18 cellular contexts compared by ENCODE assay signal in genomic region chr9:91234523-91234922, GRCh38.
A peak's percentile ranks its signal among the peaks of the same experiment; 100 is the strongest.
DNase-seq lines count a peak whose midpoint lies in the region; ATAC-seq, FAIRE-seq and TF ChIP-seq lines count a peak whose summit lies in the region.
"Had no signal": no experiment of that assay in that cellular context is flagged by ENCODE, and none has a peak within 500 bp of the region (broad histone marks: within the 10 kb centered on the region; RNA-seq: fewer than 3 reads in every experiment).

No MANE protein-coding gene starts in this region.

- H3K4me3 Mint-ChIP-seq in activated naive CD4-positive, alpha-beta T cell treated with anti-CD3 and anti-CD28 coated beads for 36 hours: no peak overlapping the region
- H3K4me3 Mint-ChIP-seq: CD4-positive, alpha-beta memory T cell had no signal

- H3K36me3 ChIP-seq in K562 (ENCODE audit: control insufficient read depth, insufficient read depth, low read length) (no peaks in the 10 kb centered on the region), osteoblast (ENCODE audit: insufficient read depth, low read length) (no peaks in the 10 kb centered on the region)
- H3K36me3 ChIP-seq: HAP-1, Peyer's patch had no signal

- no peaks in the 10 kb centered on the region for H3K9me1 ChIP-seq in K562 (ENCODE audit: control insufficient read depth, insufficient read depth, low read length)

- H3K4me2 ChIP-seq in K562 (ENCODE audit: insufficient read depth, low read length) (no peak overlapping the region), osteoblast (ENCODE audit: insufficient read depth, low read length) (no peak overlapping the region)

- intact Hi-C loops in activated naive CD4-positive, alpha-beta T cell treated with anti-CD3 and anti-CD28 coated beads for 36 hours (cut with micrococcal nuclease): no loop called here
- intact Hi-C loops in K562 (cut with micrococcal nuclease): no loop called here
- intact Hi-C loops in Right ventricle myocardium inferior (cut with DNase I): no loop called here

- CTCF ChIA-PET in activated naive CD4-positive, alpha-beta T cell treated with anti-CD3 and anti-CD28 coated beads for 36 hours (lab: Charles Lee): no interaction called here
- CTCF ChIA-PET in K562 (lab: Yijun Ruan, JAX; ENCODE audit: low intra/inter-chr PET ratio): no interaction called here

- H3K4me1 Mint-ChIP-seq in activated naive CD4-positive, alpha-beta T cell treated with anti-CD3 and anti-CD28 coated beads for 36 hours (ENCODE audit: low read depth): no peaks in the 10 kb centered on the region
- H3K4me1 Mint-ChIP-seq: CD4-positive, alpha-beta memory T cell had no signal

- H3K27me3 ChIP-seq in K562 (ENCODE audit: control insufficient read depth in 2 of 2, insufficient read depth in 2 of 2, low read length in 2 of 2) (no peaks in the 10 kb centered on the region), osteoblast (ENCODE audit: insufficient read depth, low read length) (no peaks in the 10 kb centered on the region)
- H3K27me3 ChIP-seq: Peyer's patch had no signal

- no TSS peak for BruUV-seq in K562 (replicated peaks; lab: Mats Ljungman, UMichigan)

- H3K4me1 ChIP-seq in K562 (replicated peaks in 1 of 2; ENCODE audit: control insufficient read depth in 2 of 2, insufficient read depth in 2 of 2, low read length in 2 of 2) (no peaks in the 10 kb centered on the region), osteoblast (ENCODE audit: insufficient read depth, low read length) (no peaks in the 10 kb centered on the region)
- H3K4me1 ChIP-seq: HAP-1, Peyer's patch had no signal

- H2AFZ ChIP-seq in K562 (ENCODE audit: low read depth, low read length): no peak overlapping the region
- no peak overlapping the region for H2AFZ ChIP-seq in osteoblast (ENCODE audit: low read length)

- no peak for FAIRE-seq in K562 (lab: Jason Lieb, UNC)

- 19% methylated on average over 2 of the region's 2 CpGs for WGBS in K562 (ENCODE audit: insufficient coverage, low coverage, missing lambda C conversion rate)

- peak; percentile 37 for DNase-seq in activated naive CD4-positive, alpha-beta T cell treated with anti-CD3 and anti-CD28 coated beads for 36 hours
- no peak for DNase-seq in activated naive CD4-positive, alpha-beta T cell treated with anti-CD3 and anti-CD28 coated beads, Interleukin-2, amount 50 U/mL, for 72 hours (ENCODE audit: low spot score in 2 of 2)
- DNase-seq in K562 (ENCODE audit: extremely low read depth in 1 of 4, low spot score in 3 of 4): no peak
- peak; percentile 32 for DNase-seq in osteoblast (ENCODE audit: insufficient read length, low spot score, missing footprints)
- DNase-seq in NCI-H510A (lab: John Stamatoyannopoulos, UW): no peak
- DNase-seq in Right ventricle myocardium inferior (ENCODE audit: missing footprints): no peak
- DNase-seq: CD4-positive, alpha-beta memory T cell; DND-41; GF-D8; NCI-H1092 treated with DMSO at 0.1 percent for 48 hours; NCI-H1694; NCI-H2107; NCI-H748 treated with DMSO at 0.1 percent for 48 hours; Peyer's patch; SHP77 had no signal

- H3K9me3 Mint-ChIP-seq in activated naive CD4-positive, alpha-beta T cell treated with anti-CD3 and anti-CD28 coated beads for 36 hours: no peaks in the 10 kb centered on the region
- peaks cover 0 to 7% of the 10 kb centered on the region in 2 donors for H3K9me3 Mint-ChIP-seq in activated naive CD4-positive, alpha-beta T cell treated with anti-CD3 and anti-CD28 coated beads, Interleukin-2, amount 50 U/mL, for 72 hours
- H3K9me3 Mint-ChIP-seq: CD4-positive, alpha-beta memory T cell had no signal

- H3K9ac ChIP-seq in K562 (ENCODE audit: insufficient read depth in 1 of 2, low read depth in 2 of 2, low read length in 2 of 2): no peak overlapping the region

- no peaks in the 10 kb centered on the region for H4K20me1 ChIP-seq in K562 (replicated peaks; ENCODE audit: control insufficient read depth, insufficient read depth, low read length)
- no peaks in the 10 kb centered on the region for H4K20me1 ChIP-seq in osteoblast (ENCODE audit: insufficient read depth, low read length)

- no peaks in the 10 kb centered on the region for H3K27me3 Mint-ChIP-seq in activated naive CD4-positive, alpha-beta T cell treated with anti-CD3 and anti-CD28 coated beads for 36 hours (ENCODE audit: low read depth)
- H3K27me3 Mint-ChIP-seq: CD4-positive, alpha-beta memory T cell had no signal

- H3K9me3 ChIP-seq in K562 (replicated peaks; ENCODE audit: control insufficient read depth, insufficient read depth, low read depth, low read length) (no peaks in the 10 kb centered on the region), osteoblast (ENCODE audit: low read depth, low read length) (no peaks in the 10 kb centered on the region)
- H3K9me3 ChIP-seq: HAP-1, Peyer's patch had no signal

- H3K4me3 ChIP-seq in K562 (no peak overlapping the region), osteoblast (ENCODE audit: insufficient read depth, low read length) (no peak overlapping the region)
- H3K4me3 ChIP-seq: HAP-1, Peyer's patch had no signal

- TF ChIP-seq EP300 in Ishikawa (IDR thresholded peaks at IDR 0.05; ENCODE audit: borderline replicate concordance) (no peak), K562 (IDR thresholded peaks at IDR 0.05; ENCODE audit: low read length) (no peak)

- TF ChIP-seq RAD21 in Ishikawa (IDR thresholded peaks at IDR 0.05; ENCODE audit: low read depth) (no peak), K562 (CRISPR knock-in tag; conservative IDR thresholded peaks at IDR 0.05 in 1 of 2, IDR thresholded peaks at IDR 0.05 in 1 of 2) (no peak)

- H3K79me2 ChIP-seq in K562 (ENCODE audit: control insufficient read depth, insufficient read depth, low read length) (no peaks in the 10 kb centered on the region), osteoblast (ENCODE audit: insufficient read depth, low read length) (no peaks in the 10 kb centered on the region)

- TF ChIP-seq POLR2A in K562 (conservative IDR thresholded peaks at IDR 0.05): no peak

- H3K36me3 Mint-ChIP-seq in activated naive CD4-positive, alpha-beta T cell treated with anti-CD3 and anti-CD28 coated beads for 36 hours (ENCODE audit: low read depth): peaks cover 5% of the 10 kb centered on the region
- peaks cover 6 to 26% of the 10 kb centered on the region in 2 donors for H3K36me3 Mint-ChIP-seq in activated naive CD4-positive, alpha-beta T cell treated with anti-CD3 and anti-CD28 coated beads, Interleukin-2, amount 50 U/mL, for 72 hours

- in situ Hi-C loops in K562 (cut with MboI): no loop called here

- no peak for ATAC-seq in activated naive CD4-positive, alpha-beta T cell treated with anti-CD3 and anti-CD28 coated beads, Interleukin-2, amount 50 U/mL, for 72 hours
- ATAC-seq in K562: no peak
- no peak for ATAC-seq in GM21381 (IDR thresholded peaks at IDR 0.05; ENCODE audit: unreplicated experiment)
- ATAC-seq in Right ventricle myocardium inferior: no peak

- TF ChIP-seq CTCF in K562 (IDR thresholded peaks at IDR 0.05 in 2 of 3, conservative IDR thresholded peaks at IDR 0.05 in 1 of 3; ENCODE audit: insufficient read depth in 2 of 3, low read depth in 1 of 3, low read length in 3 of 3) (no peak), osteoblast (IDR thresholded peaks at IDR 0.05; ENCODE audit: extremely low read depth, low read depth, low read length) (no peak)

- POLR2A ChIA-PET in K562 (lab: Yijun Ruan, JAX): no interaction called here

- H3K27ac ChIP-seq in K562 (ENCODE audit: extremely low read depth, low read depth, low read length): no peak overlapping the region
- H3K27ac ChIP-seq in osteoblast (ENCODE audit: low read depth, low read length): no peak overlapping the region
- H3K27ac ChIP-seq: Peyer's patch had no signal

- H3K27ac Mint-ChIP-seq in activated naive CD4-positive, alpha-beta T cell treated with anti-CD3 and anti-CD28 coated beads for 36 hours: no peak overlapping the region
- no peak overlapping the region for H3K27ac Mint-ChIP-seq in activated naive CD4-positive, alpha-beta T cell treated with anti-CD3 and anti-CD28 coated beads, Interleukin-2, amount 50 U/mL, for 72 hours
- H3K27ac Mint-ChIP-seq: CD4-positive, alpha-beta memory T cell had no signal

TF ChIP-seq in Ishikawa, 13 proteins besides CTCF, POLR2A, EP300 and RAD21 (continues in another document):
- TF ChIP-seq TEAD4 (IDR thresholded peaks at IDR 0.05): no peak
- no peak for TF ChIP-seq CEBPB (IDR thresholded peaks at IDR 0.05)
- TF ChIP-seq ZBTB7A (IDR thresholded peaks at IDR 0.05; ENCODE audit: low read depth): no peak
- TF ChIP-seq MAX (IDR thresholded peaks at IDR 0.05): no peak

TF ChIP-seq in K562, 482 proteins besides CTCF, POLR2A, EP300 and RAD21:
- TF ChIP-seq EHMT2 (IDR thresholded peaks at IDR 0.05) (peak; percentile 81), CHD1 (IDR thresholded peaks at IDR 0.05; ENCODE audit: low read length) (no peak), MIER1 (IDR thresholded peaks at IDR 0.05; ENCODE audit: low read depth) (peak; percentile 52; the same call in 1 of the 2 replicates)

Comparison
In these comparisons a context has a peak if more than half of its experiments do, and no peak if none do; other contexts are left out.
1. DNase-seq: peak in activated naive CD4-positive, alpha-beta T cell treated with anti-CD3 and anti-CD28 coated beads for 36 hours (single experiment) and osteoblast (single experiment); none in activated naive CD4-positive, alpha-beta T cell treated with anti-CD3 and anti-CD28 coated beads, Interleukin-2, amount 50 U/mL, for 72 hours (0 of 2), K562 (0 of 4), NCI-H510A (single experiment) and Right ventricle myocardium inferior (single experiment).